ENCODE assay signal across 2 cellular contexts in the genomic region with DNA sequence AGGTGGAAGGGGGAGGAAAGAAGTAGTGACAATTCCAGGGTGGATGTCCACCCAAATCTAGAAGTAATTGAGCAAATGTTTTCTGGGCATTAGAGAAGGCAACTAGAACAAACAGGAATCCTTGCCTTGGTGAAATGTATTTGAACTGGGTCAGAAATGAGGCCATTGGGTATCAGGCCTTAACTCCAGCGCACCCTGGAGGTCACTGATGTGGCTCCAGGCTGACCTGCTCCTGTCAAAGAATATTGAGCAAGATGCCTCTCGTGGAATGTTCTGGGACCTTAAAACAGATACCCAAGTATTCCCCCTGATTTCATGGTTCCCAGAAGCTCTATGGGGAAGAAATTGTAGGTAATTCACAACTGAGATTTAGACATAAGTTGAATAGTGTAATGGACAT.
A peak's percentile ranks its signal among the peaks of the same experiment; 100 is the strongest.
TF ChIP-seq lines count a peak whose summit lies in the region.

No MANE protein-coding gene starts in this region.

TF ChIP-seq in K562, 482 proteins besides CTCF, POLR2A, EP300 and RAD21:
- TF ChIP-seq CEBPG (CRISPR knock-in tag; IDR thresholded peaks at IDR 0.05) (peak; percentile 46; the same call in 1 of the 2 replicates), CEBPG (tag; conservative IDR thresholded peaks at IDR 0.05 in 1 of 2, IDR thresholded peaks at IDR 0.05 in 1 of 2) (peak; percentile 52 to 71), TRIM28 (IDR thresholded peaks at IDR 0.05) (no peak), DMBX1 (CRISPR knock-in tag; IDR thresholded peaks at IDR 0.05; ENCODE audit: borderline replicate concordance) (no peak), CEBPB (tag; IDR thresholded peaks at IDR 0.05) (peak; percentile 84), SMC3 (conservative IDR thresholded peaks at IDR 0.05; ENCODE audit: insufficient read depth, low read depth, low read length) (peak; percentile 45)
- TF ChIP-seq, protein P1, sequence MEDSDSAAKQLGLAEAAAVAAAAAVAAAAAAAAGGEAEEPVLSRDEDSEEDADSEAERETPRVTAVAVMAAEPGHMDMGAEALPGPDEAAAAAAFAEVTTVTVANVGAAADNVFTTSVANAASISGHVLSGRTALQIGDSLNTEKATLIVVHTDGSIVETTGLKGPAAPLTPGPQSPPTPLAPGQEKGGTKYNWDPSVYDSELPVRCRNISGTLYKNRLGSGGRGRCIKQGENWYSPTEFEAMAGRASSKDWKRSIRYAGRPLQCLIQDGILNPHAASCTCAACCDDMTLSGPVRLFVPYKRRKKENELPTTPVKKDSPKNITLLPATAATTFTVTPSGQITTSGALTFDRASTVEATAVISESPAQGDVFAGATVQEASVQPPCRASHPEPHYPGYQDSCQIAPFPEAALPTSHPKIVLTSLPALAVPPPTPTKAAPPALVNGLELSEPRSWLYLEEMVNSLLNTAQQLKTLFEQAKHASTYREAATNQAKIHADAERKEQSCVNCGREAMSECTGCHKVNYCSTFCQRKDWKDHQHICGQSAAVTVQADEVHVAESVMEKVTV (CRISPR knock-in tag; IDR thresholded peaks at IDR 0.05), result 0 out of 2 replicates have a peak, but pooled peaks have one; percentile 16

TF ChIP-seq in HepG2, 621 proteins besides CTCF, POLR2A, EP300 and RAD21:
- TF ChIP-seq, protein P2, sequence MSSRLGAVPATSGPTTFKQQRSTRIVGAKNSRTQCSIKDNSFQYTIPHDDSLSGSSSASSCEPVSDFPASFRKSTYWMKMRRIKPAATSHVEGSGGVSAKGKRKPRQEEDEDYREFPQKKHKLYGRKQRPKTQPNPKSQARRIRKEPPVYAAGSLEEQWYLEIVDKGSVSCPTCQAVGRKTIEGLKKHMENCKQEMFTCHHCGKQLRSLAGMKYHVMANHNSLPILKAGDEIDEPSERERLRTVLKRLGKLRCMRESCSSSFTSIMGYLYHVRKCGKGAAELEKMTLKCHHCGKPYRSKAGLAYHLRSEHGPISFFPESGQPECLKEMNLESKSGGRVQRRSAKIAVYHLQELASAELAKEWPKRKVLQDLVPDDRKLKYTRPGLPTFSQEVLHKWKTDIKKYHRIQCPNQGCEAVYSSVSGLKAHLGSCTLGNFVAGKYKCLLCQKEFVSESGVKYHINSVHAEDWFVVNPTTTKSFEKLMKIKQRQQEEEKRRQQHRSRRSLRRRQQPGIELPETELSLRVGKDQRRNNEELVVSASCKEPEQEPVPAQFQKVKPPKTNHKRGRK (CRISPR knock-in tag; IDR thresholded peaks at IDR 0.05), result no peak
- TF ChIP-seq SMC3 (IDR thresholded peaks at IDR 0.05; ENCODE audit: low read length) (peak; percentile 63), XRCC5 (optimal IDR thresholded peaks at IDR 0.05; ENCODE audit: low read length) (peak; percentile 58), STAG1 (CRISPR knock-in tag; IDR thresholded peaks at IDR 0.05) (peak; percentile 51), CEBPG (CRISPR knock-in tag; IDR thresholded peaks at IDR 0.05) (peak; percentile 72), TEAD3 (CRISPR knock-in tag; optimal IDR thresholded peaks at IDR 0.05; ENCODE audit: borderline replicate concordance) (peak; percentile 14), CEBPB (IDR thresholded peaks at IDR 0.05; ENCODE audit: borderline replicate concordance, low read depth, low read length) (peak; percentile 77; the same call in 1 of the 2 replicates), RFX5 (IDR thresholded peaks at IDR 0.05; ENCODE audit: low read depth, low read length) (peak; percentile 35; the same call in 1 of the 2 replicates)
- TF ChIP-seq, protein P3, sequence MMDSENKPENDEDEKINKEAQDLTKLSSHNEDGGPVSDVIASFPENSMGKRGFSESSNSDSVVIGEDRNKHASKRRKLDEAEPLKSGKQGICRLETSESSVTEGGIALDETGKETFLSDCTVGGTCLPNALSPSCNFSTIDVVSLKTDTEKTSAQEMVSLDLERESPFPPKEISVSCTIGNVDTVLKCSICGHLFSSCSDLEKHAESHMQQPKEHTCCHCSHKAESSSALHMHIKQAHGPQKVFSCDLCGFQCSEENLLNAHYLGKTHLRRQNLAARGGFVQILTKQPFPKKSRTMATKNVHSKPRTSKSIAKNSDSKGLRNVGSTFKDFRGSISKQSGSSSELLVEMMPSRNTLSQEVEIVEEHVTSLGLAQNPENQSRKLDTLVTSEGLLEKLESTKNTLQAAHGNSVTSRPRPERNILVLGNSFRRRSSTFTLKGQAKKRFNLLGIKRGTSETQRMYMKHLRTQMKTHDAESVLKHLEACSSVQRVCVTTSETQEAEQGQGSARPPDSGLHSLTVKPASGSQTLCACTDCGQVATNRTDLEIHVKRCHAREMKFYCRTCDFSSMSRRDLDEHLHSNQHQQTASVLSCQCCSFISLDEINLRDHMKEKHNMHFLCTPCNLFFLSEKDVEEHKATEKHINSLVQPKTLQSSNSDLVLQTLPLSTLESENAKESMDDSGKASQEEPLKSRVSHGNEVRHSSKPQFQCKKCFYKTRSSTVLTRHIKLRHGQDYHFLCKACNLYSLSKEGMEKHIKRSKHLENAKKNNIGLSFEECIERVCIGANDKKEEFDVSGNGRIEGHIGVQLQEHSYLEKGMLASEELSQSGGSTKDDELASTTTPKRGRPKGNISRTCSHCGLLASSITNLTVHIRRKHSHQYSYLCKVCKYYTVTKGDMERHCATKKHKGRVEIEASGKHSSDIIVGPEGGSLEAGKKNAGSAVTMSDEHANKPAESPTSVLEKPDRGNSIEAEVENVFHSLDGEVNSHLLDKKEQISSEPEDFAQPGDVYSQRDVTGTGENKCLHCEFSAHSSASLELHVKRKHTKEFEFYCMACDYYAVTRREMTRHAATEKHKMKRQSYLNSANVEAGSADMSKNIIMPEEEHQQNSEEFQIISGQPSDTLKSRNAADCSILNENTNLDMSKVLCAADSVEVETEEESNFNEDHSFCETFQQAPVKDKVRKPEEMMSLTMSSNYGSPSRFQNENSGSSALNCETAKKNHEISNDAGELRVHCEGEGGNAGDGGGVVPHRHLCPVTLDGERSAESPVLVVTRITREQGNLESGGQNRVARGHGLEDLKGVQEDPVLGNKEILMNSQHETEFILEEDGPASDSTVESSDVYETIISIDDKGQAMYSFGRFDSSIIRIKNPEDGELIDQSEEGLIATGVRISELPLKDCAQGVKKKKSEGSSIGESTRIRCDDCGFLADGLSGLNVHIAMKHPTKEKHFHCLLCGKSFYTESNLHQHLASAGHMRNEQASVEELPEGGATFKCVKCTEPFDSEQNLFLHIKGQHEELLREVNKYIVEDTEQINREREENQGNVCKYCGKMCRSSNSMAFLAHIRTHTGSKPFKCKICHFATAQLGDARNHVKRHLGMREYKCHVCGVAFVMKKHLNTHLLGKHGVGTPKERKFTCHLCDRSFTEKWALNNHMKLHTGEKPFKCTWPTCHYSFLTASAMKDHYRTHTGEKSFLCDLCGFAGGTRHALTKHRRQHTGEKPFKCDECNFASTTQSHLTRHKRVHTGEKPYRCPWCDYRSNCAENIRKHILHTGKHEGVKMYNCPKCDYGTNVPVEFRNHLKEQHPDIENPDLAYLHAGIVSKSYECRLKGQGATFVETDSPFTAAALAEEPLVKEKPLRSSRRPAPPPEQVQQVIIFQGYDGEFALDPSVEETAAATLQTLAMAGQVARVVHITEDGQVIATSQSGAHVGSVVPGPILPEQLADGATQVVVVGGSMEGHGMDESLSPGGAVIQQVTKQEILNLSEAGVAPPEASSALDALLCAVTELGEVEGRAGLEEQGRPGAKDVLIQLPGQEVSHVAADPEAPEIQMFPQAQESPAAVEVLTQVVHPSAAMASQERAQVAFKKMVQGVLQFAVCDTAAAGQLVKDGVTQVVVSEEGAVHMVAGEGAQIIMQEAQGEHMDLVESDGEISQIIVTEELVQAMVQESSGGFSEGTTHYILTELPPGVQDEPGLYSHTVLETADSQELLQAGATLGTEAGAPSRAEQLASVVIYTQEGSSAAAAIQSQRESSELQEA (CRISPR knock-in tag; IDR thresholded peaks at IDR 0.05; ENCODE audit: not compliant biosample characterization), result no peak
